Comparison of ENCODE assay signal across 19 cellular contexts in the genomic region with DNA sequence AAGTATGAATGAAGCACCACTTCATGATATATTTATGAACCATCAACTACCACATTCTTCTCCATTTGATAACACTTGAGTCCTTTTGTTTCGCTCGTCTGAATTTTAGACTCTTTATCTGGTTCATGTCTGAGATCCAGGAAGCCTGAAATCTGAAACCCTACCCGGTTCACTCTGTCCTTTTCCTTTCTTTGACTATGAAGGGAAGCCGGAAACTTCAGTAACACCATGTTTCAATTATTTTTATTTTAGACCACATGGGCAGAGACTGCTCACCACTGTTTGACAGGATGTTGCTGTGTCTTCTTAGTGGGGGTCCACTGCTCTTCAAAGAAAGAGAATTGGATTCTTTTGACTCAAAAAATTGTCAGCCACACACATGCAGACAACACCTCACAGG.
"Had no signal": no experiment of that assay in that cellular context is flagged by ENCODE, and none has a peak within 500 bp of the region (broad histone marks: within the 10 kb centered on the region; RNA-seq: fewer than 3 reads in every experiment).

No MANE protein-coding gene starts in this region.

- DNase-seq: activated CD4-positive, alpha-beta T cell treated with anti-CD3 and anti-CD28 coated beads for 1 hour; activated CD4-positive, alpha-beta T cell treated with anti-CD3 and anti-CD28 coated beads, Interleukin-2, amount 50 U/mL, for 1 hour; activated CD8-positive, alpha-beta T cell treated with anti-CD3 and anti-CD28 coated beads, Interleukin-2, amount 10 ng/mL, durations not matched to agents 7 days and 5 days; activated gamma-delta T cell; effector CD4-positive, alpha-beta T cell; foreskin keratinocyte; lower lobe of right lung; naive thymus-derived CD8-positive, alpha-beta T cell; pancreas; psoas muscle; stimulated activated CD4-positive, alpha-beta T cell treated with anti-CD3 and anti-CD28 coated beads, Interleukin-4, amount 100 ng/mL, for 4 hours; stimulated activated naive CD8-positive, alpha-beta T cell treated with anti-CD3 and anti-CD28 coated beads, Interleukin-15, Interleukin-2, amounts not matched to agents 100 U/mL and 50 U/mL, for 24 hours; T-helper 1 cell; upper lobe of left lung had no signal

- H3K27me3 ChIP-seq: cardiac muscle cell, foreskin keratinocyte, neutrophil, pancreas, right atrium auricular region, upper lobe of left lung had no signal

- H3K36me3 ChIP-seq: cardiac muscle cell, lower lobe of right lung, neutrophil, pancreas, right atrium auricular region, upper lobe of left lung had no signal

- H3K4me3 ChIP-seq: cardiac muscle cell, lower lobe of right lung, pancreas, psoas muscle, right atrium auricular region, upper lobe of left lung had no signal

- H3K27ac ChIP-seq: cardiac muscle cell, foreskin keratinocyte, lower lobe of right lung, neutrophil, pancreas, psoas muscle, right atrium auricular region, upper lobe of left lung had no signal

- H3K4me1 ChIP-seq: foreskin keratinocyte, lower lobe of right lung, psoas muscle, right atrium auricular region, upper lobe of left lung had no signal

- ATAC-seq: activated CD8-positive, alpha-beta T cell treated with anti-CD3 and anti-CD28 coated beads, Interleukin-2, amount 10 ng/mL, durations not matched to agents 7 days and 5 days; activated naive CD4-positive, alpha-beta T cell treated with anti-CD3 and anti-CD28 coated beads, Interleukin-2, amount 50 U/mL, for 72 hours; foreskin keratinocyte; left lobe of liver; lower lobe of right lung; naive thymus-derived CD8-positive, alpha-beta T cell; pancreas; psoas muscle; stimulated activated naive CD8-positive, alpha-beta T cell treated with anti-CD3 and anti-CD28 coated beads, Interleukin-15, Interleukin-2, amounts not matched to agents 100 U/mL and 50 U/mL, for 24 hours had no signal

- H3K9me3 ChIP-seq: lower lobe of right lung, neutrophil, pancreas, psoas muscle, right atrium auricular region, upper lobe of left lung had no signal
